1 cellular context compared by ENCODE assay signal in the genomic region with DNA sequence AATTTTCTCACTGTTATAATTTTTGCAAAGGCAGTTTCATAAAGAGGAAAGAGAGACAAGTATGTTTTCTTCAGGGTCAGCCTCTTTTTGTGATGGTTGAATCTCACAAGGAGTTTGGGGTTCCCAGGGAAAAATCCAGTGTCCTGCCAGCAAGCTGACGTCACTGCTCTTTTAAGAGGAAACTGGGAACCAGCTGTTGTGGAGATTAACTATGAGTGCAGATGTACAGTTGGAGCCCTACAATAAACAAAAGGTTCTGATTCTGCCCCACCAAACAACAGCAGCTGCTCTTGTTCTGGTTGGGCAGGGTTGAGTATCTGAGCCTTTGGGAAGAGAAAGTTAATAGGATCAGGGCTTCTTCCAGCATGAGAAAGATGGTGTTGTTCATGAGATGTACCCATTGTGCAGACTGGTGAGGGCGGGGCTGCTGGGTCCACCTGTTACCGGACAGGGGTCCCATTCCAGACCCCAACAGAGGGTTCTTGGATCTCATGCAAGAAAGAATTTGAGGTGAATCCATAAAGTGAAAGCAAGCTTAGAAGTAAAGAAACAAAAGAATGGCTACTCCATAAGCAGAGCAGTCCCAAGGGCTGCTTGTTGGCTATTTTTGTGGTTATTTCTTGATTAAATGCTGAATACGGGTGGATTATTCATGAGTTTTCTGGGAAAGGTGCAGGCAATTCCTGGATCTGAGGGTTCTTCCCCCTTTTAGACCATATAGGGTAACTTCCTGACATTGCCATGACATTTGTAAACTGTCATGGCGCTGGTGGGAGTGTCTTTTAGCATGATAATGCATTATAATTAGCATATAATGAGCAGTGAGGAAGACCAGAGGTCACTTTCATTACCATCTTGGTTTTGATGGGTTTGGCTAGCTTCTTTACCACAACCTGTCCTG.
TF ChIP-seq lines count a peak whose summit lies in the region.

No MANE protein-coding gene starts in this region.

TF ChIP-seq in IMR-90, 13 proteins besides CTCF, POLR2A, EP300 and RAD21:
- no peak for TF ChIP-seq SMC3 (IDR thresholded peaks at IDR 0.05; ENCODE audit: low read depth, low read length)
